25 cellular contexts compared by ENCODE assay signal in the genomic region with DNA sequence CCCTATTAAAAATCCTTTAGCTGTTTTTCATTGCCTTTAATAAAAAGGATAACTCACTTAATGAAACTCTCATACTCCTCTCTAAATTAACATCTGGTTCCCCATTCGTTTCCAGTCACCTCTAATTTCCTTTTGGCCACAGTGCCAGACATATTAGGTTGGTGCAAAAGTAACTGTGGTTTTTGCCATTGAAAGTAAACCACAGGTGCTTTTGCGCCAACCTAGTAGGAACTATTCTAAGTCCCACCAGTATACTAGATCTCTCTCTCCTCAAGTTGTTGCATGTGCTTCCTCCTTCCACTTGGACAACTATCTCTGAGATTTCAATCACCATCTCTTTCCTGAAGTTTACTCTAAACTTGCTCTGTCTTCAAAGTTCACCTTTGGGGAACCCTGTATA.
"Had no signal": no experiment of that assay in that cellular context is flagged by ENCODE, and none has a peak within 500 bp of the region (broad histone marks: within the 10 kb centered on the region; RNA-seq: fewer than 3 reads in every experiment).

No MANE protein-coding gene starts in this region.

- ATAC-seq: effector memory CD8-positive, alpha-beta T cell; esophagus mucosa; foreskin keratinocyte; gastrocnemius medialis; gastroesophageal sphincter; heart left ventricle; heart right ventricle had no signal

- H2AFZ ChIP-seq: hepatocyte had no signal

- H3K36me3 ChIP-seq: colonic mucosa, esophagus muscularis mucosa, esophagus squamous epithelium, gastrocnemius medialis, gastroesophageal sphincter, heart left ventricle, heart right ventricle had no signal

- H3K4me3 ChIP-seq: colonic mucosa, coronary artery, dorsolateral prefrontal cortex, esophagus muscularis mucosa, esophagus squamous epithelium, gastrocnemius medialis, gastroesophageal sphincter, heart left ventricle, heart right ventricle, hepatocyte had no signal

- DNase-seq: colonic mucosa; cortex of kidney; dermis blood vessel endothelial cell; dorsolateral prefrontal cortex; effector CD4-positive, alpha-beta T cell; effector CD8-positive, alpha-beta T cell; effector memory CD4-positive, alpha-beta T cell; effector memory CD8-positive, alpha-beta T cell; endodermal cell; erythroblast; esophagus squamous epithelium; foreskin fibroblast; foreskin keratinocyte; foreskin melanocyte; gastrocnemius medialis; glutamatergic neuron; head of caudate nucleus; heart left ventricle; heart right ventricle had no signal

- H3K4me1 ChIP-seq: colonic mucosa, esophagus muscularis mucosa, esophagus squamous epithelium, foreskin keratinocyte, gastrocnemius medialis, gastroesophageal sphincter, heart left ventricle, heart right ventricle had no signal

- H3K79me2 ChIP-seq: hepatocyte had no signal

- H3K27ac ChIP-seq: colonic mucosa, coronary artery, dorsolateral prefrontal cortex, epithelial cell of prostate, esophagus muscularis mucosa, esophagus squamous epithelium, foreskin keratinocyte, gastrocnemius medialis, gastroesophageal sphincter, heart left ventricle, heart right ventricle, hepatocyte had no signal

- H3K27me3 ChIP-seq: colonic mucosa, dorsolateral prefrontal cortex, esophagus muscularis mucosa, esophagus squamous epithelium, foreskin keratinocyte, gastrocnemius medialis, gastroesophageal sphincter, heart left ventricle, heart right ventricle, hepatocyte had no signal

- H3K4me2 ChIP-seq: hepatocyte had no signal

- H3K9me3 ChIP-seq: colonic mucosa, esophagus muscularis mucosa, esophagus squamous epithelium, gastrocnemius medialis, gastroesophageal sphincter, heart left ventricle, heart right ventricle had no signal
